In the genomic region with DNA sequence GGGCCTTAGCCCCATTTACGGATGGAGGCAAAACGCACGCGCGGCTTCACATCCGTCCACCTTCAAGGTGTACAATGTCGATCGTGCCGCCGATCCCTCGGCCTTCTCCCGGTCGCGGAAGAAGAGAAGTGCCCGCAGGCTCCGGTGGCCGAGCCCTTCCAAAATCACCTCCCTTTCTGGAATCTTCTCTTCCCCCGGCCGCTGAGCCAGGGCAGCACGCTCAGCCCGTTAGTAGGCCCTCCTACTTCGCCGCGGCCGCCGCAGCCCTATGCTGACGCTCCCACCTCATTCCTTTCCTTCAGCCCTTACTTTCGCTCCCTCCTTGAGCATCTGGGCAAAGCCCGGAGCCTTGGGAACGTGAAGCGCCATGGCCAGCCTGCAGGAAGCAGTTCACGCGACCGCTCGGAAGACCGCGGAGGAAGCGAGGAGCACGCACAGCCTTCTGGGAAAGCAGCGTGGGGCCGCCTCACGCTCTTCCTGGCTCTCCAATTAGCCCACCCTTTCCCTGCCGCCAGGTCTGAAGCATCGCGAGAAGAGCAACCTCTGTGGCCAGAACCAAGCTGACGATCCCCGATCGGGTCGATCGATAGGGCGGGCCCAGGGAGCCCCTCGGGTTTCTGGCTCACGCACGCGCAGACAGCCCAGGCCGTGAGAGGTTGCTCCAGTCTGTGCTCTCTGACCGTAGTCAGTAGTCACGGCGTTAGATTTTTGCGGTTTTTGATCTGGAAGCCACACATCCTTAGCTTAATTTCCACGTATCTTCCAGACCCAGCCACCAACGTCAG, we compare ENCODE assay signal across 1 cellular context.
TF ChIP-seq lines count a peak whose summit lies in the region.

A gene with protein sequence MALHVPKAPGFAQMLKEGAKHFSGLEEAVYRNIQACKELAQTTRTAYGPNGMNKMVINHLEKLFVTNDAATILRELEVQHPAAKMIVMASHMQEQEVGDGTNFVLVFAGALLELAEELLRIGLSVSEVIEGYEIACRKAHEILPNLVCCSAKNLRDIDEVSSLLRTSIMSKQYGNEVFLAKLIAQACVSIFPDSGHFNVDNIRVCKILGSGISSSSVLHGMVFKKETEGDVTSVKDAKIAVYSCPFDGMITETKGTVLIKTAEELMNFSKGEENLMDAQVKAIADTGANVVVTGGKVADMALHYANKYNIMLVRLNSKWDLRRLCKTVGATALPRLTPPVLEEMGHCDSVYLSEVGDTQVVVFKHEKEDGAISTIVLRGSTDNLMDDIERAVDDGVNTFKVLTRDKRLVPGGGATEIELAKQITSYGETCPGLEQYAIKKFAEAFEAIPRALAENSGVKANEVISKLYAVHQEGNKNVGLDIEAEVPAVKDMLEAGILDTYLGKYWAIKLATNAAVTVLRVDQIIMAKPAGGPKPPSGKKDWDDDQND (minus strand): TSS at position 427 of the 785 bp plus-strand sequence. CDS start 58 bp downstream, at position 369.

TF ChIP-seq in GM12878, 131 proteins besides CTCF, POLR2A, EP300 and RAD21 (continued from another document and continues in another):
- TF ChIP-seq, protein P1, sequence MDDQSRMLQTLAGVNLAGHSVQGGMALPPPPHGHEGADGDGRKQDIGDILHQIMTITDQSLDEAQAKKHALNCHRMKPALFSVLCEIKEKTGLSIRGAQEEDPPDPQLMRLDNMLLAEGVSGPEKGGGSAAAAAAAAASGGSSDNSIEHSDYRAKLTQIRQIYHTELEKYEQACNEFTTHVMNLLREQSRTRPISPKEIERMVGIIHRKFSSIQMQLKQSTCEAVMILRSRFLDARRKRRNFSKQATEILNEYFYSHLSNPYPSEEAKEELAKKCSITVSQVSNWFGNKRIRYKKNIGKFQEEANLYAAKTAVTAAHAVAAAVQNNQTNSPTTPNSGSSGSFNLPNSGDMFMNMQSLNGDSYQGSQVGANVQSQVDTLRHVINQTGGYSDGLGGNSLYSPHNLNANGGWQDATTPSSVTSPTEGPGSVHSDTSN (IDR thresholded peaks at IDR 0.05; ENCODE audit: insufficient replicate concordance, low read depth, low read length) = no peak
- TF ChIP-seq CHD1 (IDR thresholded peaks at IDR 0.05; ENCODE audit: low read depth, low read length) (peak; percentile 61; the same call in 1 of the 2 replicates), YY1 (IDR thresholded peaks at IDR 0.05; ENCODE audit: low read depth, low read length) (peak; percentile 75; the same call in 1 of the 2 replicates), ZNF384 (IDR thresholded peaks at IDR 0.05; ENCODE audit: borderline replicate concordance, low read depth, low read length) (no peak; the same call in 1 of the 2 replicates), BCL11A (IDR thresholded peaks at IDR 0.05; ENCODE audit: low read depth, low read length) (0 out of 2 replicates have a peak, but pooled peaks have one; percentile 16), ZNF24 (IDR thresholded peaks at IDR 0.05) (no peak), CBFB (IDR thresholded peaks at IDR 0.05; ENCODE audit: low read depth) (peak; percentile 99), RCOR1 (conservative IDR thresholded peaks at IDR 0.05; ENCODE audit: low read depth, low read length) (peak; percentile 99), RB1 (IDR thresholded peaks at IDR 0.05; ENCODE audit: borderline replicate concordance) (no peak; the same call in 1 of the 2 replicates), SMAD5 (IDR thresholded peaks at IDR 0.05; ENCODE audit: low read depth) (peak; percentile 97; the same call in 1 of the 2 replicates), FOS (IDR thresholded peaks at IDR 0.05; ENCODE audit: borderline replicate concordance, extremely low read depth, insufficient read length) (no peak), DPF2 (IDR thresholded peaks at IDR 0.05) (no peak), MTA3 (IDR thresholded peaks at IDR 0.05; ENCODE audit: borderline replicate concordance, low read length) (no peak), PAX8 (IDR thresholded peaks at IDR 0.05) (no peak), ZNF622 (IDR thresholded peaks at IDR 0.05) (no peak), EED (IDR thresholded peaks at IDR 0.05; ENCODE audit: low read depth) (no peak), ATF7 (IDR thresholded peaks at IDR 0.05; ENCODE audit: low read depth) (peak; percentile 48; the same call in 1 of the 2 replicates), RELA (IDR thresholded peaks at IDR 0.05; ENCODE audit: borderline replicate concordance, partially characterized antibody) (peak; percentile 49), CHD2 (IDR thresholded peaks at IDR 0.05; ENCODE audit: borderline replicate concordance, low read depth, low read length) (peak; percentile 100), TCF7 (IDR thresholded peaks at IDR 0.05; ENCODE audit: borderline replicate concordance) (no peak), ZNF207 (IDR thresholded peaks at IDR 0.05; ENCODE audit: borderline replicate concordance) (peak; percentile 87; the same call in 1 of the 2 replicates), POLR2AphosphoS2 (IDR thresholded peaks at IDR 0.05; ENCODE audit: low read depth, low read length) (peak; percentile 97), HCFC1 (IDR thresholded peaks at IDR 0.05; ENCODE audit: low read length) (peak; percentile 73), ZBED1 (IDR thresholded peaks at IDR 0.05; ENCODE audit: borderline replicate concordance) (no peak), NRF1 (conservative IDR thresholded peaks at IDR 0.05; ENCODE audit: low read depth, low read length) (peak; percentile 80), CBX3 (IDR thresholded peaks at IDR 0.05; ENCODE audit: borderline replicate concordance, low read depth) (no peak), ZZZ3 (IDR thresholded peaks at IDR 0.05; ENCODE audit: control insufficient read depth, insufficient read length, low read depth) (no peak), EGR1 (IDR thresholded peaks at IDR 0.05; ENCODE audit: borderline replicate concordance in 1 of 2, low read depth in 2 of 2, low read length in 2 of 2) (no peak), RBBP5 (conservative IDR thresholded peaks at IDR 0.05) (no peak), NR2C2 (IDR thresholded peaks at IDR 0.05; ENCODE audit: borderline replicate concordance, control insufficient read depth, insufficient read length, low read depth) (peak; percentile 93), MYB (IDR thresholded peaks at IDR 0.05; ENCODE audit: borderline replicate concordance, low read depth, low read length) (no peak), POU2F2 (IDR thresholded peaks at IDR 0.05; ENCODE audit: borderline replicate concordance, low read depth, low read length) (peak; percentile 83), LARP7 (IDR thresholded peaks at IDR 0.05) (peak; percentile 84), WRNIP1 (IDR thresholded peaks at IDR 0.05; ENCODE audit: borderline replicate concordance, low read depth, low read length) (no peak)
- TF ChIP-seq, protein P2, sequence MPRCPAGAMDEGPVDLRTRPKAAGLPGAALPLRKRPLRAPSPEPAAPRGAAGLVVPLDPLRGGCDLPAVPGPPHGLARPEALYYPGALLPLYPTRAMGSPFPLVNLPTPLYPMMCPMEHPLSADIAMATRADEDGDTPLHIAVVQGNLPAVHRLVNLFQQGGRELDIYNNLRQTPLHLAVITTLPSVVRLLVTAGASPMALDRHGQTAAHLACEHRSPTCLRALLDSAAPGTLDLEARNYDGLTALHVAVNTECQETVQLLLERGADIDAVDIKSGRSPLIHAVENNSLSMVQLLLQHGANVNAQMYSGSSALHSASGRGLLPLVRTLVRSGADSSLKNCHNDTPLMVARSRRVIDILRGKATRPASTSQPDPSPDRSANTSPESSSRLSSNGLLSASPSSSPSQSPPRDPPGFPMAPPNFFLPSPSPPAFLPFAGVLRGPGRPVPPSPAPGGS (IDR thresholded peaks at IDR 0.05; ENCODE audit: borderline replicate concordance, insufficient read depth, low read depth, low read length, poor library complexity, severe bottlenecking) = no peak
- TF ChIP-seq, protein P3, sequence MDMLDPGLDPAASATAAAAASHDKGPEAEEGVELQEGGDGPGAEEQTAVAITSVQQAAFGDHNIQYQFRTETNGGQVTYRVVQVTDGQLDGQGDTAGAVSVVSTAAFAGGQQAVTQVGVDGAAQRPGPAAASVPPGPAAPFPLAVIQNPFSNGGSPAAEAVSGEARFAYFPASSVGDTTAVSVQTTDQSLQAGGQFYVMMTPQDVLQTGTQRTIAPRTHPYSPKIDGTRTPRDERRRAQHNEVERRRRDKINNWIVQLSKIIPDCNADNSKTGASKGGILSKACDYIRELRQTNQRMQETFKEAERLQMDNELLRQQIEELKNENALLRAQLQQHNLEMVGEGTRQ (IDR thresholded peaks at IDR 0.05; ENCODE audit: borderline replicate concordance, low read depth, low read length) = no peak
- TF ChIP-seq, protein P4, sequence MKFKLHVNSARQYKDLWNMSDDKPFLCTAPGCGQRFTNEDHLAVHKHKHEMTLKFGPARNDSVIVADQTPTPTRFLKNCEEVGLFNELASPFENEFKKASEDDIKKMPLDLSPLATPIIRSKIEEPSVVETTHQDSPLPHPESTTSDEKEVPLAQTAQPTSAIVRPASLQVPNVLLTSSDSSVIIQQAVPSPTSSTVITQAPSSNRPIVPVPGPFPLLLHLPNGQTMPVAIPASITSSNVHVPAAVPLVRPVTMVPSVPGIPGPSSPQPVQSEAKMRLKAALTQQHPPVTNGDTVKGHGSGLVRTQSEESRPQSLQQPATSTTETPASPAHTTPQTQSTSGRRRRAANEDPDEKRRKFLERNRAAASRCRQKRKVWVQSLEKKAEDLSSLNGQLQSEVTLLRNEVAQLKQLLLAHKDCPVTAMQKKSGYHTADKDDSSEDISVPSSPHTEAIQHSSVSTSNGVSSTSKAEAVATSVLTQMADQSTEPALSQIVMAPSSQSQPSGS (IDR thresholded peaks at IDR 0.05; ENCODE audit: low read length) = peak; percentile 37; the same call in 1 of the 2 replicates
- TF ChIP-seq, protein P5, sequence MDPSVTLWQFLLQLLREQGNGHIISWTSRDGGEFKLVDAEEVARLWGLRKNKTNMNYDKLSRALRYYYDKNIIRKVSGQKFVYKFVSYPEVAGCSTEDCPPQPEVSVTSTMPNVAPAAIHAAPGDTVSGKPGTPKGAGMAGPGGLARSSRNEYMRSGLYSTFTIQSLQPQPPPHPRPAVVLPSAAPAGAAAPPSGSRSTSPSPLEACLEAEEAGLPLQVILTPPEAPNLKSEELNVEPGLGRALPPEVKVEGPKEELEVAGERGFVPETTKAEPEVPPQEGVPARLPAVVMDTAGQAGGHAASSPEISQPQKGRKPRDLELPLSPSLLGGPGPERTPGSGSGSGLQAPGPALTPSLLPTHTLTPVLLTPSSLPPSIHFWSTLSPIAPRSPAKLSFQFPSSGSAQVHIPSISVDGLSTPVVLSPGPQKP (IDR thresholded peaks at IDR 0.05; ENCODE audit: low read depth, low read length) = no peak
- TF ChIP-seq, protein P6, sequence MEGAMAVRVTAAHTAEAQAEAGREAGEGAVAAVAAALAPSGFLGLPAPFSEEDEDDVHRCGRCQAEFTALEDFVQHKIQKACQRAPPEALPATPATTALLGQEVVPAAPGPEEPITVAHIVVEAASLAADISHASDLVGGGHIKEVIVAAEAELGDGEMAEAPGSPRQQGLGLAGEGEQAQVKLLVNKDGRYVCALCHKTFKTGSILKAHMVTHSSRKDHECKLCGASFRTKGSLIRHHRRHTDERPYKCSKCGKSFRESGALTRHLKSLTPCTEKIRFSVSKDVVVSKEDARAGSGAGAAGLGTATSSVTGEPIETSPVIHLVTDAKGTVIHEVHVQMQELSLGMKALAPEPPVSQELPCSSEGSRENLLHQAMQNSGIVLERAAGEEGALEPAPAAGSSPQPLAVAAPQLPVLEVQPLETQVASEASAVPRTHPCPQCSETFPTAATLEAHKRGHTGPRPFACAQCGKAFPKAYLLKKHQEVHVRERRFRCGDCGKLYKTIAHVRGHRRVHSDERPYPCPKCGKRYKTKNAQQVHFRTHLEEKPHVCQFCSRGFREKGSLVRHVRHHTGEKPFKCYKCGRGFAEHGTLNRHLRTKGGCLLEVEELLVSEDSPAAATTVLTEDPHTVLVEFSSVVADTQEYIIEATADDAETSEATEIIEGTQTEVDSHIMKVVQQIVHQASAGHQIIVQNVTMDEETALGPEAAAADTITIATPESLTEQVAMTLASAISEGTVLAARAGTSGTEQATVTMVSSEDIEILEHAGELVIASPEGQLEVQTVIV (IDR thresholded peaks at IDR 0.05; ENCODE audit: borderline replicate concordance, partially characterized antibody) = peak; percentile 72
- TF ChIP-seq, protein P7, sequence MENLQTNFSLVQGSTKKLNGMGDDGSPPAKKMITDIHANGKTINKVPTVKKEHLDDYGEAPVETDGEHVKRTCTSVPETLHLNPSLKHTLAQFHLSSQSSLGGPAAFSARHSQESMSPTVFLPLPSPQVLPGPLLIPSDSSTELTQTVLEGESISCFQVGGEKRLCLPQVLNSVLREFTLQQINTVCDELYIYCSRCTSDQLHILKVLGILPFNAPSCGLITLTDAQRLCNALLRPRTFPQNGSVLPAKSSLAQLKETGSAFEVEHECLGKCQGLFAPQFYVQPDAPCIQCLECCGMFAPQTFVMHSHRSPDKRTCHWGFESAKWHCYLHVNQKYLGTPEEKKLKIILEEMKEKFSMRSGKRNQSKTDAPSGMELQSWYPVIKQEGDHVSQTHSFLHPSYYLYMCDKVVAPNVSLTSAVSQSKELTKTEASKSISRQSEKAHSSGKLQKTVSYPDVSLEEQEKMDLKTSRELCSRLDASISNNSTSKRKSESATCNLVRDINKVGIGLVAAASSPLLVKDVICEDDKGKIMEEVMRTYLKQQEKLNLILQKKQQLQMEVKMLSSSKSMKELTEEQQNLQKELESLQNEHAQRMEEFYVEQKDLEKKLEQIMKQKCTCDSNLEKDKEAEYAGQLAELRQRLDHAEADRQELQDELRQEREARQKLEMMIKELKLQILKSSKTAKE (IDR thresholded peaks at IDR 0.05; ENCODE audit: low read depth, poor library complexity, severe bottlenecking) = no peak
- TF ChIP-seq, protein P8, sequence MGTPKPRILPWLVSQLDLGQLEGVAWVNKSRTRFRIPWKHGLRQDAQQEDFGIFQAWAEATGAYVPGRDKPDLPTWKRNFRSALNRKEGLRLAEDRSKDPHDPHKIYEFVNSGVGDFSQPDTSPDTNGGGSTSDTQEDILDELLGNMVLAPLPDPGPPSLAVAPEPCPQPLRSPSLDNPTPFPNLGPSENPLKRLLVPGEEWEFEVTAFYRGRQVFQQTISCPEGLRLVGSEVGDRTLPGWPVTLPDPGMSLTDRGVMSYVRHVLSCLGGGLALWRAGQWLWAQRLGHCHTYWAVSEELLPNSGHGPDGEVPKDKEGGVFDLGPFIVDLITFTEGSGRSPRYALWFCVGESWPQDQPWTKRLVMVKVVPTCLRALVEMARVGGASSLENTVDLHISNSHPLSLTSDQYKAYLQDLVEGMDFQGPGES (IDR thresholded peaks at IDR 0.05) = no peak
- TF ChIP-seq, protein P9, sequence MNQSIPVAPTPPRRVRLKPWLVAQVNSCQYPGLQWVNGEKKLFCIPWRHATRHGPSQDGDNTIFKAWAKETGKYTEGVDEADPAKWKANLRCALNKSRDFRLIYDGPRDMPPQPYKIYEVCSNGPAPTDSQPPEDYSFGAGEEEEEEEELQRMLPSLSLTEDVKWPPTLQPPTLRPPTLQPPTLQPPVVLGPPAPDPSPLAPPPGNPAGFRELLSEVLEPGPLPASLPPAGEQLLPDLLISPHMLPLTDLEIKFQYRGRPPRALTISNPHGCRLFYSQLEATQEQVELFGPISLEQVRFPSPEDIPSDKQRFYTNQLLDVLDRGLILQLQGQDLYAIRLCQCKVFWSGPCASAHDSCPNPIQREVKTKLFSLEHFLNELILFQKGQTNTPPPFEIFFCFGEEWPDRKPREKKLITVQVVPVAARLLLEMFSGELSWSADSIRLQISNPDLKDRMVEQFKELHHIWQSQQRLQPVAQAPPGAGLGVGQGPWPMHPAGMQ (IDR thresholded peaks at IDR 0.05; ENCODE audit: borderline replicate concordance) = peak; percentile 89
